ENCODE assay signal across 19 cellular contexts in the genomic region with DNA sequence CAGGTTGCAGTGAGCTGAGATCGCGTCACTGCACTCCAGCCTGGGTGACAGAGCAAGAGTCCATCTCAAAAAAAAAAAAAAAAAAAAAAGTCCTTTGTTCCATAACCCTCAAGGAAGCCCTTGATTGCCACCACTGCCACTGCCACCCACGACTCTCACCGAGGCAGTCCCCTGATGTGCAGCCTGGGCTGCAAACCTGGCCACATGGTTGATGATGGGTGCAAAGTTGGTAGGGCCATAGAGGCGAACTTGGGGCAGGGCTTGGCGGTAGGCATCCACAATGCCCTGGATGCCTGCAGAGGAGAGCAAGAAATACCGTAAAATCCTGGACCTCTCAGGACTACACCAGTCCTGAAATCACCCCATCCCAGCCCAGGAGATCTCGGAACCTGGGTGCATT. TPM values are rescaled to one million over a fixed set of nuclear protein-coding genes. Genes with fewer than 3 reads are reported as not detected.
DNase-seq lines count a peak whose midpoint lies in the region; ATAC-seq, FAIRE-seq and TF ChIP-seq lines count a peak whose summit lies in the region.
"Had no signal": no experiment of that assay in that cellular context is flagged by ENCODE, and none has a peak within 500 bp of the region (broad histone marks: within the 10 kb centered on the region; RNA-seq: fewer than 3 reads in every experiment).

No MANE protein-coding gene starts in this region.

- H3K9me3 Mint-ChIP-seq in activated T-helper 17 cell treated with anti-CD3 and anti-CD28 coated beads, Interleukin-2, amount 50 U/mL, for 72 hours = no peaks in the 10 kb centered on the region
- H3K9me3 Mint-ChIP-seq in osteocyte (ENCODE audit: unreplicated experiment) (no peaks in the 10 kb centered on the region), endothelial cell (ENCODE audit: unreplicated experiment) (no peaks in the 10 kb centered on the region)
- H3K9me3 Mint-ChIP-seq: CD14-positive monocyte had no signal

- H3K27ac ChIP-seq in HEK293 (ENCODE audit: extremely low read depth, low read depth, low read length) = no peak overlapping the region

- in situ Hi-C loops in HAP-1 (cut with MboI; ENCODE audit: low sequenced_read_pairs) = no loop called here

- CTCF ChIA-PET in HEK293 (lab: Yijun Ruan, JAX) = interaction anchor here (0.8 to 1.1 kb wide), 2 partner anchors 8 to 117 kb away, joined by 3 read pairs; no protein-coding TSS in a partner anchor

- FAIRE-seq in D721Med (lab: Jason Lieb, UNC) = no peak
- FAIRE-seq: H54 had no signal

- peak overlapping the region; percentile 93 for H3K27ac Mint-ChIP-seq in activated T-helper 17 cell treated with anti-CD3 and anti-CD28 coated beads, Interleukin-2, amount 50 U/mL, for 72 hours
- no peak overlapping the region for H3K27ac Mint-ChIP-seq in osteocyte (ENCODE audit: unreplicated experiment)
- H3K27ac Mint-ChIP-seq in endothelial cell (ENCODE audit: unreplicated experiment) = no peak overlapping the region

- H3K4me1 ChIP-seq in HEK293 (ENCODE audit: control insufficient read depth, insufficient read depth, low read length) (no peaks in the 10 kb centered on the region), HAP-1 (no peaks in the 10 kb centered on the region)

- no peaks in the 10 kb centered on the region for H3K27me3 ChIP-seq in HAP-1 (ENCODE audit: low read depth)

- no peak overlapping the region for H3K4me3 Mint-ChIP-seq in activated T-helper 17 cell treated with anti-CD3 and anti-CD28 coated beads, Interleukin-2, amount 50 U/mL, for 72 hours
- H3K4me3 Mint-ChIP-seq in osteocyte (ENCODE audit: unreplicated experiment) (no peak overlapping the region), endothelial cell (ENCODE audit: unreplicated experiment) (no peak overlapping the region)
- H3K4me3 Mint-ChIP-seq: CD14-positive monocyte had no signal

- no peaks in the 10 kb centered on the region for H3K27me3 Mint-ChIP-seq in activated T-helper 17 cell treated with anti-CD3 and anti-CD28 coated beads, Interleukin-2, amount 50 U/mL, for 72 hours
- H3K27me3 Mint-ChIP-seq in osteocyte (ENCODE audit: unreplicated experiment) (no peaks in the 10 kb centered on the region), endothelial cell (ENCODE audit: unreplicated experiment) (no peaks in the 10 kb centered on the region)

- no peak for TF ChIP-seq CTCF in HEK293 (tag by site-specific recombination; IDR thresholded peaks at IDR 0.05)
- TF ChIP-seq CTCF in osteocyte (IDR thresholded peaks at IDR 0.05) = no peak
- no peak for TF ChIP-seq CTCF in D721Med (IDR thresholded peaks at IDR 0.05; ENCODE audit: insufficient read depth, missing control alignments)
- no peak for TF ChIP-seq CTCF in endothelial cell (IDR thresholded peaks at IDR 0.05; ENCODE audit: unreplicated experiment)

- no peaks in the 10 kb centered on the region for H3K4me1 Mint-ChIP-seq in activated T-helper 17 cell treated with anti-CD3 and anti-CD28 coated beads, Interleukin-2, amount 50 U/mL, for 72 hours
- H3K4me1 Mint-ChIP-seq in osteocyte (ENCODE audit: unreplicated experiment) (no peaks in the 10 kb centered on the region), endothelial cell (ENCODE audit: unreplicated experiment) (no peaks in the 10 kb centered on the region)

- H3K36me3 ChIP-seq in HEK293 (ENCODE audit: control insufficient read depth in 2 of 2, insufficient read depth in 1 of 2, low read length in 2 of 2) (peaks cover 24 to 68% of the 10 kb centered on the region in 2 experiments), HAP-1 (replicated peaks) (peaks cover 55% of the 10 kb centered on the region)

- ATAC-seq in activated T-helper 17 cell treated with anti-CD3 and anti-CD28 coated beads, Interleukin-2, amount 50 U/mL, for 72 hours (replicated peaks) = no peak

- POLR2A ChIA-PET in HEK293 (lab: Yijun Ruan, JAX) = interaction anchor here (0.7 kb wide), 1 partner anchor 60 kb away, joined by 6 read pairs; no protein-coding TSS in a partner anchor

- H3K9me3 ChIP-seq in HEK293 (ENCODE audit: control insufficient read depth, insufficient read depth, low read depth, low read length) (no peaks in the 10 kb centered on the region), HAP-1 (no peaks in the 10 kb centered on the region)

- H3K4me3 ChIP-seq in HEK293 (ENCODE audit: low read depth, low read length) (no peak overlapping the region), HAP-1 (no peak overlapping the region)

- DNase-seq in activated CD8-positive, alpha-beta memory T cell treated with anti-CD3 and anti-CD28 coated beads for 24 hours = peak; percentile 40
- no peak for DNase-seq in activated CD8-positive, alpha-beta memory T cell treated with anti-CD3 and anti-CD28 coated beads, Interleukin-2, amount 50 U/mL, for 4 hours
- DNase-seq in osteocyte (ENCODE audit: extremely low spot score, unreplicated experiment) (peak; percentile 66), D721Med (ENCODE audit: insufficient read length, low spot score) (no peak), endothelial cell (ENCODE audit: low spot score) (no peak), HAP-1 (ENCODE audit: low spot score in 2 of 2) (no peak)
- DNase-seq: 8988T, DMS 273 treated with DMSO at 0.1 percent for 48 hours, DND-41, NCI-H1417 treated with DMSO at 0.1 percent for 48 hours, NCI-H187 treated with DMSO at 0.1 percent for 48 hours, NCI-H2227 treated with DMSO at 0.1 percent for 48 hours, NCI-H510A treated with DMSO at 0.1 percent for 48 hours, NCI-H774, OCI-M1 had no signal

- peaks cover 82% of the 10 kb centered on the region for H3K36me3 Mint-ChIP-seq in activated T-helper 17 cell treated with anti-CD3 and anti-CD28 coated beads, Interleukin-2, amount 50 U/mL, for 72 hours (ENCODE audit: low read depth)
- H3K36me3 Mint-ChIP-seq in osteocyte (ENCODE audit: unreplicated experiment) (peaks cover 38% of the 10 kb centered on the region), endothelial cell (ENCODE audit: low read depth, unreplicated experiment) (peaks cover 40% of the 10 kb centered on the region)

TF ChIP-seq in HEK293, 187 proteins besides CTCF, POLR2A, EP300 and RAD21:
- peak; percentile 53; the same call in 1 of the 2 replicates for TF ChIP-seq ZNF600 (tag by site-specific recombination; IDR thresholded peaks at IDR 0.05)
- TF ChIP-seq ZBTB48 (tag by site-specific recombination; IDR thresholded peaks at IDR 0.05) = no peak
TF ChIP-seq in HEK293: peak in this region for 1.

RNA-seq across cellular contexts. Expression of gene SPAG4, which starts 11.5 kb away (rescaled TPM):
- 10 to 100 TPM in 1 of 2 donors, 1 to 10 TPM in 1; 7.2 to 52.4 TPM for total RNA-seq in activated T-helper 17 cell treated with anti-CD3 and anti-CD28 coated beads, Interleukin-2, amount 50 U/mL, for 72 hours
- total RNA-seq in osteocyte (1.8 and 1.9 TPM in 2 replicates), endothelial cell (ENCODE audit: unreplicated experiment) (15.2 TPM)

RNA-seq across cellular contexts. Expression of gene CPNE1, which starts 37.6 kb away (rescaled TPM):
- total RNA-seq in activated T-helper 17 cell treated with anti-CD3 and anti-CD28 coated beads, Interleukin-2, amount 50 U/mL, for 72 hours = 100 to 1,000 TPM; 269 to 280 TPM
- total RNA-seq in osteocyte (164 and 180 TPM in 2 replicates), endothelial cell (ENCODE audit: unreplicated experiment) (233 TPM)

RNA-seq across cellular contexts. Expression of gene RBM12, which starts 37.6 kb away (rescaled TPM):
- 100 to 1,000 TPM; 106 to 116 TPM for total RNA-seq in activated T-helper 17 cell treated with anti-CD3 and anti-CD28 coated beads, Interleukin-2, amount 50 U/mL, for 72 hours
- 85.5 and 97.3 TPM in 2 replicates for total RNA-seq in osteocyte
- total RNA-seq in endothelial cell (ENCODE audit: unreplicated experiment) = 121 TPM

Comparison
In these comparisons a context has a peak if more than half of its experiments do, and no peak if none do; other contexts are left out.
1. DNase-seq: peak in activated CD8-positive, alpha-beta memory T cell treated with anti-CD3 and anti-CD28 coated beads for 24 hours (single experiment) and osteocyte (single experiment); none in activated CD8-positive, alpha-beta memory T cell treated with anti-CD3 and anti-CD28 coated beads, Interleukin-2, amount 50 U/mL, for 4 hours (single experiment), D721Med (single experiment), endothelial cell (single experiment) and HAP-1 (0 of 2).